Comparison of ENCODE assay signal across 8 cellular contexts in the genomic region with DNA sequence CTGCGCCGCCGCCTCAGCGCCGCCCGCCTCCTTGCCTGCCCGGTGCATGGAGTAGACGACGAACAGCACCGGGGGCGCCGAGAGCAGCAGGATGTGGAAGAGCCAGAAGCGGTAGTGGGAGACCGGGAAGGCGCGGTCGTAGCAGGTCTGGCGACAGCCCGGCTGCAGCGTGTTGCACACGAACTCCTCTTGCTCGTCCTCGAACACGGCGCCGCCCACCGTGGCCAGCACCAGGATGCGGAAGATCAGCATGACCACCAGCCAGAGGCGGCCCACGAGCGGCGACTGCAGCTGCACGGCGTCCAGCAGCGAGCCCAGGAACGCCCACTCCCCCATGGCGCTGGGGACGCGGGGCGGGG. TPM values are rescaled to one million over a fixed set of nuclear protein-coding genes. Genes with fewer than 3 reads are reported as not detected.
DNase-seq lines count a peak whose midpoint lies in the region; ATAC-seq and TF ChIP-seq lines count a peak whose summit lies in the region.

No MANE protein-coding gene starts in this region.

- no peak for TF ChIP-seq POLR2A in ovary (IDR thresholded peaks at IDR 0.05)

- peaks cover 4 to 16% of the 10 kb centered on the region in 2 donors for H3K4me1 ChIP-seq in esophagus (ENCODE audit: control insufficient read depth in 2 of 2, insufficient read depth in 2 of 2, low read length in 1 of 2)
- H3K4me1 ChIP-seq in ovary (ENCODE audit: insufficient read depth): peaks cover 5% of the 10 kb centered on the region

- TF ChIP-seq CTCF in GM12864 (IDR thresholded peaks at IDR 0.05; ENCODE audit: low read depth, low read length, missing control alignments) (no peak), ovary (IDR thresholded peaks at IDR 0.05) (no peak)

- no peaks in the 10 kb centered on the region for H3K36me3 ChIP-seq in esophagus (ENCODE audit: control insufficient read depth in 2 of 2, insufficient read depth in 2 of 2, low read length in 1 of 2)
- H3K36me3 ChIP-seq in ovary: no peaks in the 10 kb centered on the region

- DNase-seq in GM12864 (ENCODE audit: low read depth): no peak
- peak; percentile 43 for DNase-seq in NOMO-1 treated with DMSO at 0.1 percent for 48 hours (lab: John Stamatoyannopoulos, UW; ENCODE audit: unreplicated experiment)
- no peak for DNase-seq in ovary
- no peak for DNase-seq in nucleus accumbens (lab: John Stamatoyannopoulos, UW)
- DNase-seq in NCI-H1048 (lab: John Stamatoyannopoulos, UW): no peak
- DNase-seq in NCI-H1694 (lab: John Stamatoyannopoulos, UW): no peak

- ATAC-seq in GM19467 (IDR thresholded peaks at IDR 0.05; ENCODE audit: unreplicated experiment): no peak

- 10 to 11% methylated on average over 39 to 40 of the region's 40 CpGs for WGBS in esophagus, 2 donors
- 1% methylated on average over 27 to 40 of the region's 40 CpGs for WGBS in ovary, 3 donors

- H3K4me3 ChIP-seq in GM12864 (ENCODE audit: low read depth, low read length): peak overlapping the region; percentile 61
- H3K4me3 ChIP-seq in esophagus (ENCODE audit: low read depth in 1 of 2, low read length in 2 of 2): peak overlapping the region; percentile 57 to 60
- peak overlapping the region; percentile 26 for H3K4me3 ChIP-seq in ovary

- H3K9me3 ChIP-seq in esophagus (ENCODE audit: control insufficient read depth in 2 of 2, insufficient read depth in 1 of 2, low read depth in 1 of 2, low read length in 1 of 2) (no peaks in the 10 kb centered on the region), ovary (no peaks in the 10 kb centered on the region)

- no peak for TF ChIP-seq EP300 in ovary (IDR thresholded peaks at IDR 0.05)

- H3K27me3 ChIP-seq in esophagus (ENCODE audit: control insufficient read depth in 1 of 2, insufficient read depth in 2 of 2, low read length in 2 of 2) (no peaks in the 10 kb centered on the region), ovary (no peaks in the 10 kb centered on the region)

- H3K27ac ChIP-seq in esophagus (ENCODE audit: low read depth in 2 of 2, low read length in 1 of 2) (no peak overlapping the region), ovary (no peak overlapping the region)

- intact Hi-C loops in ovary (cut with DNase I): loop anchor here in 1 of 4 donors (2.0 to 10.0 kb wide), 3 partner anchors 71 to 197 kb away; no protein-coding TSS in a partner anchor

RNA-seq across cellular contexts. Expression of gene GJD3, which starts 1.1 kb away (rescaled TPM):
- polyA plus RNA-seq in esophagus (1 to 10 TPM in 1 of 2 donors, under 1 TPM in 1; 0.68 to 1.0 TPM), ovary (under 1 TPM in 1 of 2 donors, not detected in 1; 0.24 TPM)
- total RNA-seq in ovary: 1 to 10 TPM in 2 of 7 donors, under 1 TPM in 3, not detected in 2; 0.66 to 1.8 (median 0.92) TPM

RNA-seq across cellular contexts. Expression of gene TOP2A, which starts 54.2 kb away (rescaled TPM):
- polyA plus RNA-seq in esophagus (10 to 100 TPM; 18.0 to 56.0 TPM), ovary (1 to 10 TPM; 1.2 to 3.3 TPM)
- 1 to 10 TPM in 3 of 7 donors, under 1 TPM in 4; 0.36 to 4.5 (median 0.82) TPM for total RNA-seq in ovary

RNA-seq across cellular contexts. Expression of gene RARA, which starts 54.5 kb away (rescaled TPM):
- polyA plus RNA-seq in esophagus (1 to 10 TPM; 5.2 to 6.6 TPM), ovary (10 to 100 TPM; 21.8 to 39.9 TPM)
- total RNA-seq in ovary: 100 to 1,000 TPM in 1 of 7 donors, 10 to 100 TPM in 6; 19.8 to 100 (median 62.2) TPM

Comparison
In these comparisons a context has a peak if more than half of its experiments do, and no peak if none do; other contexts are left out.
1. RNA of gene TOP2A, which starts 54.2 kb away (polyA plus RNA-seq): 18.0 to 56.0 TPM in esophagus; 1.2 to 3.3 TPM in ovary; every median in the first group is over 4 times any median in the second.
2. Peak in every context shown above with its lines, with median percentiles within 50 percentile points of each other: H3K4me3 ChIP-seq.